1 cellular context compared by ENCODE assay signal in the genomic region with DNA sequence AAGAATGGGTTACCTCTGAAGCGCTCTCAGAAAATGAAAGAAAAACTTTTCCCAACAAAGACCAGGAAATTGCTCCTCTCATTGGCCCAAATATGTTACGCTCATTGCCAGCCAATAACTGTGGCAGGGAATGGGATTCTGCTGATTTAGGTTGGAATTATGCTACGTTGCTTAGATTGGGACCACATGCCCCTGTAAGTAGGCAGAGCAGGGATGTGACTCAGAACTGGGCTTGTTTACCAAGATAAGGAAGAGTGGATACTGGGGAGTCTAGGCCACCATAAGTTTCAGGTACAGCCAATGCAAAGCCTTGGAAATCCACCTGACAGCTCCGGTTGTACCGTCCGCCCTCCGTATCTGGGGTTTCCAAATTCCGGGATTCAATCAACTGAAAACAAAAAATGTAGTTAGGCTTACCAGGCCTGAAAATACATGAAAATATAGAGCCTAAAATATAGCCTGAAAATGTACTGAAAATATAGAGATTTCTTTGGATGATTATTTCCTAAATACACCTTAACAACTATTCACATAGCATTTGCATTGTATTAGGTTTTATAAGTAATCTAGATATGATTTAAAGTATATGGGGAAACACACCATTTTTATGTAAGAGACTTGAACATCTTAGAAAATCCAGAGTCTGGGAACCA.
TF ChIP-seq lines count a peak whose summit lies in the region.

No MANE protein-coding gene starts in this region.

TF ChIP-seq in GM12878, 131 proteins besides CTCF, POLR2A, EP300 and RAD21:
- TF ChIP-seq ZNF592 (IDR thresholded peaks at IDR 0.05): no peak
- TF ChIP-seq HDGF (IDR thresholded peaks at IDR 0.05): no peak
- no peak for TF ChIP-seq RELA (IDR thresholded peaks at IDR 0.05; ENCODE audit: borderline replicate concordance, partially characterized antibody)
- TF ChIP-seq KDM1A (IDR thresholded peaks at IDR 0.05; ENCODE audit: borderline replicate concordance): no peak
- TF ChIP-seq, protein P1, sequence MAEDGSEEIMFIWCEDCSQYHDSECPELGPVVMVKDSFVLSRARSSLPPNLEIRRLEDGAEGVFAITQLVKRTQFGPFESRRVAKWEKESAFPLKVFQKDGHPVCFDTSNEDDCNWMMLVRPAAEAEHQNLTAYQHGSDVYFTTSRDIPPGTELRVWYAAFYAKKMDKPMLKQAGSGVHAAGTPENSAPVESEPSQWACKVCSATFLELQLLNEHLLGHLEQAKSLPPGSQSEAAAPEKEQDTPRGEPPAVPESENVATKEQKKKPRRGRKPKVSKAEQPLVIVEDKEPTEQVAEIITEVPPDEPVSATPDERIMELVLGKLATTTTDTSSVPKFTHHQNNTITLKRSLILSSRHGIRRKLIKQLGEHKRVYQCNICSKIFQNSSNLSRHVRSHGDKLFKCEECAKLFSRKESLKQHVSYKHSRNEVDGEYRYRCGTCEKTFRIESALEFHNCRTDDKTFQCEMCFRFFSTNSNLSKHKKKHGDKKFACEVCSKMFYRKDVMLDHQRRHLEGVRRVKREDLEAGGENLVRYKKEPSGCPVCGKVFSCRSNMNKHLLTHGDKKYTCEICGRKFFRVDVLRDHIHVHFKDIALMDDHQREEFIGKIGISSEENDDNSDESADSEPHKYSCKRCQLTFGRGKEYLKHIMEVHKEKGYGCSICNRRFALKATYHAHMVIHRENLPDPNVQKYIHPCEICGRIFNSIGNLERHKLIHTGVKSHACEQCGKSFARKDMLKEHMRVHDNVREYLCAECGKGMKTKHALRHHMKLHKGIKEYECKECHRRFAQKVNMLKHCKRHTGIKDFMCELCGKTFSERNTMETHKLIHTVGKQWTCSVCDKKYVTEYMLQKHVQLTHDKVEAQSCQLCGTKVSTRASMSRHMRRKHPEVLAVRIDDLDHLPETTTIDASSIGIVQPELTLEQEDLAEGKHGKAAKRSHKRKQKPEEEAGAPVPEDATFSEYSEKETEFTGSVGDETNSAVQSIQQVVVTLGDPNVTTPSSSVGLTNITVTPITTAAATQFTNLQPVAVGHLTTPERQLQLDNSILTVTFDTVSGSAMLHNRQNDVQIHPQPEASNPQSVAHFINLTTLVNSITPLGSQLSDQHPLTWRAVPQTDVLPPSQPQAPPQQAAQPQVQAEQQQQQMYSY (CRISPR knock-in tag; IDR thresholded peaks at IDR 0.05): no peak
- no peak for TF ChIP-seq RUNX3 (IDR thresholded peaks at IDR 0.05; ENCODE audit: low read length)
- no peak for TF ChIP-seq ZBTB33 (IDR thresholded peaks at IDR 0.05)
- no peak for TF ChIP-seq SIX5 (IDR thresholded peaks at IDR 0.05; ENCODE audit: low read depth, low read length, severe bottlenecking)
- no peak for TF ChIP-seq ESRRA (IDR thresholded peaks at IDR 0.05; ENCODE audit: low read length)
- no peak for TF ChIP-seq HCFC1 (IDR thresholded peaks at IDR 0.05; ENCODE audit: low read length)
- no peak for TF ChIP-seq ZBTB11 (CRISPR knock-in tag; IDR thresholded peaks at IDR 0.05)
